Comparison of ENCODE assay signal across 15 cellular contexts in genomic region chr11:128324051-128324481, GRCh38.
DNase-seq lines count a peak whose midpoint lies in the region; ATAC-seq and TF ChIP-seq lines count a peak whose summit lies in the region.
"Had no signal": no experiment of that assay in that cellular context is flagged by ENCODE, and none has a peak within 500 bp of the region (broad histone marks: within the 10 kb centered on the region; RNA-seq: fewer than 3 reads in every experiment).

No MANE protein-coding gene starts in this region.

- H3K9me3 ChIP-seq in effector memory CD4-positive, alpha-beta T cell (ENCODE audit: control insufficient read depth, low read length): no peaks in the 10 kb centered on the region
- H3K9me3 ChIP-seq: A549, esophagus squamous epithelium, HAP-1, tibial nerve had no signal

- TF ChIP-seq CTCF in GM10266 (IDR thresholded peaks at IDR 0.05; ENCODE audit: control insufficient read depth, insufficient read depth, low read depth, missing control alignments): no peak

- no peaks in the 10 kb centered on the region for H3K27me3 ChIP-seq in effector memory CD4-positive, alpha-beta T cell (replicated peaks; ENCODE audit: control insufficient read depth, insufficient read depth, low read length, poor library complexity, severe bottlenecking)
- H3K27me3 ChIP-seq: esophagus squamous epithelium, tibial nerve had no signal

- peak; percentile 17 to 33 for ATAC-seq in activated CD4-positive, CD25-positive, alpha-beta regulatory T cell treated with anti-CD3 and anti-CD28 coated beads, Interleukin-2, amount 50 U/mL, for 24 hours
- no peak for ATAC-seq in HG03378 (IDR thresholded peaks at IDR 0.05; ENCODE audit: unreplicated experiment)

- no peak overlapping the region for H3K4me3 ChIP-seq in effector memory CD4-positive, alpha-beta T cell (ENCODE audit: insufficient read depth, low read depth, low read length, poor library complexity, severe bottlenecking)
- H3K4me3 ChIP-seq: A549, esophagus squamous epithelium, GM12878, HAP-1, tibial nerve had no signal

- H3K27ac ChIP-seq in effector memory CD4-positive, alpha-beta T cell (ENCODE audit: insufficient read depth, low read length, poor library complexity, severe bottlenecking): peak overlapping the region; percentile 90
- H3K27ac ChIP-seq: A549 had no signal

- H3K36me3 ChIP-seq in effector memory CD4-positive, alpha-beta T cell (ENCODE audit: control insufficient read depth, insufficient read depth, low read length): no peaks in the 10 kb centered on the region
- H3K36me3 ChIP-seq: esophagus squamous epithelium, HAP-1, tibial nerve had no signal

- peaks cover 80% of the 10 kb centered on the region for H3K4me1 ChIP-seq in effector memory CD4-positive, alpha-beta T cell (ENCODE audit: control insufficient read depth, insufficient read depth, low read length, poor library complexity, severe bottlenecking)
- H3K4me1 ChIP-seq: A549, esophagus squamous epithelium, HAP-1, tibial nerve had no signal

- DNase-seq in activated CD4-positive, CD25-positive, alpha-beta regulatory T cell treated with anti-CD3 and anti-CD28 coated beads, Interleukin-2, amount 50 U/mL, for 72 hours: no peak
- peak; percentile 80 for DNase-seq in activated CD8-positive, alpha-beta memory T cell treated with anti-CD3 and anti-CD28 coated beads for 24 hours
- peak in 2 of 3 donors; percentile 34 to 47 for DNase-seq in effector memory CD4-positive, alpha-beta T cell
- peak; percentile 59 to 76 for DNase-seq in stimulated activated CD8-positive, alpha-beta memory T cell treated with anti-CD3 and anti-CD28 coated beads, Interleukin-7, amount 100 ng/mL, for 48 hours (ENCODE audit: extremely low read depth in 1 of 2, low read depth in 1 of 2)
- no peak for DNase-seq in NCI-H1436 treated with DMSO at 0.1 percent for 48 hours (lab: John Stamatoyannopoulos, UW)
- no peak for DNase-seq in GM10266 (ENCODE audit: extremely low spot score)
- DNase-seq: caudate nucleus, esophagus squamous epithelium, NCI-H1930 had no signal

Comparison
In these comparisons a context has a peak if more than half of its experiments do, and no peak if none do; other contexts are left out.
1. DNase-seq: peak in activated CD8-positive, alpha-beta memory T cell treated with anti-CD3 and anti-CD28 coated beads for 24 hours (single experiment), effector memory CD4-positive, alpha-beta T cell (2 of 3) and stimulated activated CD8-positive, alpha-beta memory T cell treated with anti-CD3 and anti-CD28 coated beads, Interleukin-7, amount 100 ng/mL, for 48 hours (2 of 2); none in activated CD4-positive, CD25-positive, alpha-beta regulatory T cell treated with anti-CD3 and anti-CD28 coated beads, Interleukin-2, amount 50 U/mL, for 72 hours (single experiment), NCI-H1436 treated with DMSO at 0.1 percent for 48 hours (single experiment) and GM10266 (single experiment).